In the genomic region with DNA sequence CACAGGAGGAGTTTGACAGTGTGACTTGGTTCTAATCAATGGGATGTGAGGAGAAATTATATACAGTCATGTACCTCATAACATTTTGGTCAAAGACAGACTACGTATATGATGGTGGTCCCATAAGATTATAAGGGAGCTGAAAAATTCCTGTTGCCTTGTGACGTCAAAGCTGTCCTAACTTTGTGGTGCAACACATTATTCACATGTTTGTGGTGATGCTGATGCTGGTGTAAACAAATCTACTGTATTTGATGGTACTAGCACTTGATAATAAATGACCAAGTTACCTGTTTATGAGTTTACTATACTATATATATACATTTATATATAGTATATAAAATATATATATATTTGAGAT, we compare ENCODE assay signal across 27 cellular contexts.
"Had no signal": no experiment of that assay in that cellular context is flagged by ENCODE, and none has a peak within 500 bp of the region (broad histone marks: within the 10 kb centered on the region; RNA-seq: fewer than 3 reads in every experiment).

No MANE protein-coding gene starts in this region.

- H3K27ac ChIP-seq: ascending aorta, breast epithelium, cardiac muscle cell, colonic mucosa, epithelial cell of prostate, esophagus squamous epithelium, gastroesophageal sphincter had no signal

- ATAC-seq: activated CD4-positive, alpha-beta T cell treated with anti-CD3 and anti-CD28 coated beads for 36 hours; activated CD8-positive, alpha-beta memory T cell treated with anti-CD3 and anti-CD28 coated beads, Interleukin-2, amount 10 ng/mL, durations not matched to agents 7 days and 5 days; activated CD8-positive, alpha-beta T cell treated with anti-CD3 and anti-CD28 coated beads, Interleukin-2, amount 10 ng/mL, durations not matched to agents 7 days and 5 days; activated naive CD4-positive, alpha-beta T cell treated with anti-CD3 and anti-CD28 coated beads, Interleukin-2, amount 50 U/mL, for 72 hours; activated T-cell treated with anti-CD3 and anti-CD28 coated beads, Interleukin-2, amount 50 U/mL, for 72 hours; gastroesophageal sphincter had no signal

- DNase-seq: activated CD4-positive, alpha-beta memory T cell treated with anti-CD3 and anti-CD28 coated beads for 36 hours; activated CD4-positive, alpha-beta T cell treated with anti-CD3 and anti-CD28 coated beads for 36 hours; activated CD4-positive, alpha-beta T cell treated with anti-CD3 and anti-CD28 coated beads, Interleukin-2, amount 10 ng/mL, durations not matched to agents 24 days and 14 days; activated CD4-positive, CD25-positive, alpha-beta regulatory T cell; activated CD4-positive, CD25-positive, alpha-beta regulatory T cell treated with anti-CD3 and anti-CD28 coated beads, Interleukin-2, amount 50 U/mL, for 72 hours; activated CD8-positive, alpha-beta memory T cell treated with anti-CD3 and anti-CD28 coated beads, Interleukin-2, amount 10 ng/mL, durations not matched to agents 7 days and 5 days; activated CD8-positive, alpha-beta memory T cell treated with anti-CD3 and anti-CD28 coated beads, Interleukin-2, amount 50 U/mL, for 4 hours; activated CD8-positive, alpha-beta T cell treated with anti-CD3 and anti-CD28 coated beads, Interleukin-2, amount 10 ng/mL, durations not matched to agents 7 days and 5 days; activated gamma-delta T cell; activated naive CD4-positive, alpha-beta T cell; activated naive CD4-positive, alpha-beta T cell treated with anti-CD3 and anti-CD28 coated beads, Interleukin-2, amount 10 ng/mL, durations not matched to agents 7 days and 5 days; activated naive CD8-positive, alpha-beta T cell treated with anti-CD3 and anti-CD28 coated beads, Interleukin-2, amount 10 ng/mL, durations not matched to agents 7 days and 5 days; activated T-cell treated with anti-CD3 and anti-CD28 coated beads, Interleukin-2, amount 50 U/mL, for 1 hour; activated T-cell treated with anti-CD3 and anti-CD28 coated beads, Interleukin-2, amount 50 U/mL, for 72 hours; central memory CD4-positive, alpha-beta T cell; cerebellar nuclear complex; colonic mucosa; effector CD8-positive, alpha-beta T cell; esophagus squamous epithelium; foreskin melanocyte; T-helper 2 cell had no signal

- H3K9me3 ChIP-seq: ascending aorta, breast epithelium, colonic mucosa, esophagus squamous epithelium, gastroesophageal sphincter had no signal

- H3K27me3 ChIP-seq: ascending aorta, breast epithelium, cardiac muscle cell, colonic mucosa, esophagus squamous epithelium, gastroesophageal sphincter had no signal

- H3K36me3 ChIP-seq: ascending aorta, breast epithelium, cardiac muscle cell, colonic mucosa, esophagus squamous epithelium, gastroesophageal sphincter had no signal

- H3K4me3 ChIP-seq: ascending aorta, breast epithelium, cardiac muscle cell, colonic mucosa, esophagus squamous epithelium, gastroesophageal sphincter had no signal

- H3K4me1 ChIP-seq: ascending aorta, breast epithelium, gastroesophageal sphincter had no signal
